Comparison of ENCODE assay signal across 17 cellular contexts in the genomic region with DNA sequence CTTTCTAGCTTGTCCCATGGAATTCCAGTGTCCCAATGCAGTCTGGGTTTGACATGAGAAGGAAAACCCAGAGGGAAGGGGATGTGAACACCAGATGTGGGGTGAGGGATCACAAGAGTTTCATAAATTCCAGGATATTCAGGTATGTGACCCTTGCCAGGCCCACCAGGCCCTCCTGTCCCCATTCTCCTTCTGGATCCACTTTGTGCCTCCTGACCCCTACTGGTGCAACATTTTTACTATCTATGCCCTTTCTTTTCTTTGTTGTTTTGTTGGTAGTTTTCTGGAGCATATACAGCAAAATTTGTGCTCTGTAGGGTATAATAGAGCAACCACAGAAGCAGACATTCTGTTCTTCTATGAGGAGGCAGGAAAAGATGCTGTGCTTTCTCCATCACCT.
DNase-seq lines count a peak whose midpoint lies in the region; ATAC-seq and TF ChIP-seq lines count a peak whose summit lies in the region.
"Had no signal": no experiment of that assay in that cellular context is flagged by ENCODE, and none has a peak within 500 bp of the region (broad histone marks: within the 10 kb centered on the region; RNA-seq: fewer than 3 reads in every experiment).

No MANE protein-coding gene starts in this region.

- peak; percentile 35 for TF ChIP-seq RAD21 in HCT116 (IDR thresholded peaks at IDR 0.05; ENCODE audit: low read depth)

- POLR2A ChIA-PET in HCT116 (lab: Charles Lee), result no interaction called here

- no peaks in the 10 kb centered on the region for H4K20me1 ChIP-seq in HCT116 (ENCODE audit: insufficient read depth)

- TF ChIP-seq CTCF in HCT116 (IDR thresholded peaks at IDR 0.05 in 2 of 3, conservative IDR thresholded peaks at IDR 0.05 in 1 of 3; ENCODE audit: borderline replicate concordance in 1 of 3, insufficient read depth in 1 of 3, low read depth in 2 of 3, low read length in 2 of 3) (no peak), WERI-Rb-1 (IDR thresholded peaks at IDR 0.05; ENCODE audit: low read depth, low read length) (0 out of 2 replicates have a peak, but pooled peaks have one; percentile 19), fibroblast of pulmonary artery (IDR thresholded peaks at IDR 0.05; ENCODE audit: low read length, missing control alignments) (peak; percentile 9)

- no peak overlapping the region for H3K9ac ChIP-seq in HCT116 (ENCODE audit: low read length)

- H3K4me3 ChIP-seq in HCT116 (replicated peaks in 1 of 2; ENCODE audit: low read depth in 1 of 2, low read length in 2 of 2), result no peak overlapping the region
- H3K4me3 ChIP-seq in WERI-Rb-1 (ENCODE audit: low read depth, low read length), result no peak overlapping the region
- no peak overlapping the region for H3K4me3 ChIP-seq in fibroblast of pulmonary artery (replicated peaks; ENCODE audit: low read depth, low read length)
- H3K4me3 ChIP-seq: A549, K562 had no signal

- H3K4me1 ChIP-seq in HCT116 (ENCODE audit: control insufficient read depth in 1 of 2, insufficient read depth in 2 of 2, low read length in 2 of 2), result no peaks in the 10 kb centered on the region
- H3K4me1 ChIP-seq: A549 had no signal

- H3K9me3 ChIP-seq in HCT116 (ENCODE audit: control insufficient read depth in 1 of 2, insufficient read depth in 1 of 2, low read depth in 1 of 2, low read length in 2 of 2) (no peaks in the 10 kb centered on the region), WERI-Rb-1 (ENCODE audit: severe bottlenecking) (peaks cover 1% of the 10 kb centered on the region)
- H3K9me3 ChIP-seq: A549 had no signal

- no peak for TF ChIP-seq POLR2A in HCT116 (IDR thresholded peaks at IDR 0.05; ENCODE audit: borderline replicate concordance, extremely low read depth, insufficient read depth, insufficient read length)

- H3K27ac ChIP-seq in HCT116 (ENCODE audit: low read depth, low read length) (no peak overlapping the region), WERI-Rb-1 (no peak overlapping the region)
- H3K27ac ChIP-seq: A549 had no signal

- H3K27me3 ChIP-seq in HCT116 (ENCODE audit: insufficient read depth, low read length), result no peaks in the 10 kb centered on the region
- no peaks in the 10 kb centered on the region for H3K27me3 ChIP-seq in WERI-Rb-1 (ENCODE audit: insufficient read depth, low read depth, severe bottlenecking)

- DNase-seq in HCT116 (ENCODE audit: low read depth, low spot score) (no peak), WERI-Rb-1 (no peak), fibroblast of pulmonary artery (ENCODE audit: low read depth) (no peak), HT-29 (ENCODE audit: low spot score) (no peak), NCI-H146 treated with DMSO at 0.1 percent for 48 hours (lab: John Stamatoyannopoulos, UW; ENCODE audit: unreplicated experiment) (no peak), GF-D8 (lab: John Stamatoyannopoulos, UW) (no peak)
- DNase-seq: CD8-positive, alpha-beta T cell; COR-L47; DMS153; DMS79 treated with DMSO at 0.1 percent for 48 hours; EL; H7; Karpas-422 had no signal

- no peaks in the 10 kb centered on the region for H3K9me2 ChIP-seq in HCT116 (ENCODE audit: insufficient read depth)

- no peak for ATAC-seq in HCT116
- ATAC-seq in GM18520 (IDR thresholded peaks at IDR 0.05; ENCODE audit: unreplicated experiment), result no peak
- ATAC-seq: A549; CD8-positive, alpha-beta T cell; HepG2; K562 had no signal

- H2AFZ ChIP-seq in HCT116 (ENCODE audit: low read depth, low read length, poor library complexity, severe bottlenecking), result no peak overlapping the region

- intact Hi-C loops in HCT116 (cut with micrococcal nuclease), result no loop called here

- RAD21 ChIA-PET in HCT116 (lab: Charles Lee; ENCODE audit: low non-redundant PET in 1 of 2, low total read pairs in 2 of 2, uncharacterized antibody in 2 of 2, unreplicated experiment in 2 of 2), result no interaction called here

- BruUV-seq in HCT116 (replicated peaks; lab: Mats Ljungman, UMichigan), result no TSS peak

- no peak overlapping the region for H3K4me2 ChIP-seq in HCT116 (ENCODE audit: low read length)
- H3K4me2 ChIP-seq: A549 had no signal

- CTCF ChIA-PET in HCT116 (lab: Charles Lee), result no interaction called here

- no peaks in the 10 kb centered on the region for H3K79me2 ChIP-seq in HCT116 (ENCODE audit: insufficient read depth, low read length)

- H3K36me3 ChIP-seq in HCT116 (ENCODE audit: control insufficient read depth in 1 of 2, insufficient read depth in 2 of 2, low read length in 2 of 2), result no peaks in the 10 kb centered on the region
- H3K36me3 ChIP-seq in WERI-Rb-1, result no peaks in the 10 kb centered on the region

TF ChIP-seq in HCT116, 20 proteins besides CTCF, POLR2A, EP300 and RAD21:
- TF ChIP-seq ATF3 (IDR thresholded peaks at IDR 0.05) (no peak), SRF (IDR thresholded peaks at IDR 0.05; ENCODE audit: low read depth) (no peak), EZH2 (IDR thresholded peaks at IDR 0.05) (no peak), REST (IDR thresholded peaks at IDR 0.05; ENCODE audit: low read depth) (no peak), SP1 (IDR thresholded peaks at IDR 0.05; ENCODE audit: low read depth) (no peak), EZH2phosphoT487 (IDR thresholded peaks at IDR 0.05; ENCODE audit: borderline replicate concordance) (no peak), YY1 (IDR thresholded peaks at IDR 0.05; ENCODE audit: extremely low read depth, insufficient replicate concordance, low read depth, low read length) (no peak), ZNF274 (IDR thresholded peaks at IDR 0.05; ENCODE audit: low read depth, low read length) (no peak)

Comparison
In these comparisons a context has a peak if more than half of its experiments do, and no peak if none do; other contexts are left out.
1. CTCF ChIP-seq: peak in WERI-Rb-1 (single experiment) and fibroblast of pulmonary artery (single experiment); none in HCT116 (0 of 3).